ENCODE assay signal across 15 cellular contexts in genomic region chr3:146403792-146404191, GRCh38.
DNase-seq lines count a peak whose midpoint lies in the region; ATAC-seq and TF ChIP-seq lines count a peak whose summit lies in the region.
"Had no signal": no experiment of that assay in that cellular context is flagged by ENCODE, and none has a peak within 500 bp of the region (broad histone marks: within the 10 kb centered on the region; RNA-seq: fewer than 3 reads in every experiment).

No MANE protein-coding gene starts in this region.

- peak; percentile 12 for DNase-seq in HCT116 (ENCODE audit: low read depth, low spot score)
- DNase-seq in PC-3, result peak; percentile 78
- DNase-seq in epithelial cell of esophagus (ENCODE audit: low read depth), result peak; percentile 77
- DNase-seq in left colon, result no peak
- no peak for DNase-seq in activated CD4-positive, alpha-beta T cell treated with anti-CD3 and anti-CD28 coated beads, Interleukin-2, amount 50 U/mL, for 48 hours
- no peak for DNase-seq in GM13976 (ENCODE audit: low spot score)
- DNase-seq in omental fat pad (ENCODE audit: low spot score), result no peak
- DNase-seq: ACHN; C1 segment of cervical spinal cord; Calu3; CD4-positive, alpha-beta T cell; DMS 273 treated with DMSO at 0.1 percent for 48 hours; DMS79; GOT3; H9 had no signal

- no peak for TF ChIP-seq POLR2A in HCT116 (IDR thresholded peaks at IDR 0.05; ENCODE audit: borderline replicate concordance, extremely low read depth, insufficient read depth, insufficient read length)

- H3K36me3 ChIP-seq in HCT116 (ENCODE audit: control insufficient read depth in 1 of 2, insufficient read depth in 2 of 2, low read length in 2 of 2), result no peaks in the 10 kb centered on the region
- no peaks in the 10 kb centered on the region for H3K36me3 ChIP-seq in PC-3 (ENCODE audit: low read depth, low read length)

- no TSS peak for BruUV-seq in HCT116 (replicated peaks; lab: Mats Ljungman, UMichigan)
- BruUV-seq in PC-3 (replicated peaks; lab: Mats Ljungman, UMichigan), result no TSS peak

- H3K27me3 ChIP-seq in HCT116 (ENCODE audit: insufficient read depth, low read length) (no peaks in the 10 kb centered on the region), PC-3 (ENCODE audit: low read length) (no peaks in the 10 kb centered on the region)

- POLR2A ChIA-PET in HCT116 (lab: Charles Lee) (no interaction called here), PC-3 (lab: Charles Lee; ENCODE audit: unreplicated experiment) (no interaction called here)

- RAD21 ChIA-PET in HCT116 (lab: Charles Lee; ENCODE audit: low non-redundant PET in 1 of 2, low total read pairs in 2 of 2, uncharacterized antibody in 2 of 2, unreplicated experiment in 2 of 2), result no interaction called here

- H3K79me2 ChIP-seq in HCT116 (ENCODE audit: insufficient read depth, low read length) (no peaks in the 10 kb centered on the region), PC-3 (ENCODE audit: low read length) (no peaks in the 10 kb centered on the region)

- in situ Hi-C loops in GM13976 (cut with MboI; ENCODE audit: low sequenced_read_pairs, unreplicated experiment), result no loop called here

- H3K9ac ChIP-seq in HCT116 (ENCODE audit: low read length) (no peak overlapping the region), PC-3 (ENCODE audit: low read length) (no peak overlapping the region)

- TF ChIP-seq RAD21 in HCT116 (IDR thresholded peaks at IDR 0.05; ENCODE audit: low read depth), result no peak

- H3F3A ChIP-seq in PC-3 (ENCODE audit: low read length, unreplicated experiment), result no peaks in the 10 kb centered on the region

- H3K4me3 ChIP-seq in HCT116 (replicated peaks in 1 of 2; ENCODE audit: low read depth in 1 of 2, low read length in 2 of 2) (no peak overlapping the region), PC-3 (ENCODE audit: low read length) (no peak overlapping the region), epithelial cell of esophagus (ENCODE audit: low read length) (no peak overlapping the region)

- H4K20me1 ChIP-seq in HCT116 (ENCODE audit: insufficient read depth) (no peaks in the 10 kb centered on the region), PC-3 (ENCODE audit: low read length) (no peaks in the 10 kb centered on the region)

- H3K9me3 ChIP-seq in HCT116 (ENCODE audit: control insufficient read depth in 1 of 2, insufficient read depth in 1 of 2, low read depth in 1 of 2, low read length in 2 of 2) (no peaks in the 10 kb centered on the region), PC-3 (ENCODE audit: low read length) (no peaks in the 10 kb centered on the region)

- H3K27ac ChIP-seq in HCT116 (ENCODE audit: low read depth, low read length) (no peak overlapping the region), PC-3 (ENCODE audit: low read length) (peak overlapping the region; percentile 59)

- H3K4me1 ChIP-seq in HCT116 (ENCODE audit: control insufficient read depth in 1 of 2, insufficient read depth in 2 of 2, low read length in 2 of 2) (peaks cover 0 to 4% of the 10 kb centered on the region in 2 experiments; a peak in 2 of 4 replicates), PC-3 (ENCODE audit: insufficient read depth, low read length) (peaks cover 18% of the 10 kb centered on the region)

- peak overlapping the region; percentile 29 for H2AFZ ChIP-seq in HCT116 (ENCODE audit: low read depth, low read length, poor library complexity, severe bottlenecking)
- no peak overlapping the region for H2AFZ ChIP-seq in PC-3 (ENCODE audit: low read length)

- no peaks in the 10 kb centered on the region for H3K9me2 ChIP-seq in HCT116 (ENCODE audit: insufficient read depth)
- H3K9me2 ChIP-seq in PC-3 (replicated peaks; ENCODE audit: low read length), result no peaks in the 10 kb centered on the region

- intact Hi-C loops in HCT116 (cut with micrococcal nuclease) (no loop called here), PC-3 (cut with micrococcal nuclease) (no loop called here), left colon (cut with DNase I, micrococcal nuclease) (no loop called here)

- TF ChIP-seq CTCF in HCT116 (IDR thresholded peaks at IDR 0.05 in 2 of 3, conservative IDR thresholded peaks at IDR 0.05 in 1 of 3; ENCODE audit: borderline replicate concordance in 1 of 3, insufficient read depth in 1 of 3, low read depth in 2 of 3, low read length in 2 of 3), result no peak
- no peak for TF ChIP-seq CTCF in PC-3 (conservative IDR thresholded peaks at IDR 0.05; ENCODE audit: low read depth, low read length)
- no peak for TF ChIP-seq CTCF in epithelial cell of esophagus (IDR thresholded peaks at IDR 0.05; ENCODE audit: insufficient read depth, low read depth, low read length, missing control alignments)
- TF ChIP-seq CTCF in GM13976 (IDR thresholded peaks at IDR 0.05; ENCODE audit: borderline replicate concordance, control extremely low read depth, extremely low read depth, insufficient read depth, missing control alignments), result no peak
- TF ChIP-seq CTCF in omental fat pad (IDR thresholded peaks at IDR 0.05), result no peak

- H3K4me2 ChIP-seq in HCT116 (ENCODE audit: low read length) (no peak overlapping the region), PC-3 (ENCODE audit: low read length) (no peak overlapping the region)

- ATAC-seq in HCT116 (no peak), PC-3 (peak; percentile 95), left colon (peak; percentile 27), omental fat pad (ENCODE audit: low FRiP score) (no peak)

- CTCF ChIA-PET in HCT116 (lab: Charles Lee), result no interaction called here
- CTCF ChIA-PET in PC-3 (lab: Charles Lee), result no interaction called here

TF ChIP-seq in HCT116, 20 proteins besides CTCF, POLR2A, EP300 and RAD21:
- peak; percentile 47; the same call in 1 of the 2 replicates for TF ChIP-seq JUND (IDR thresholded peaks at IDR 0.05)
- no peak for TF ChIP-seq MAX (IDR thresholded peaks at IDR 0.05)
- TF ChIP-seq, protein P1, sequence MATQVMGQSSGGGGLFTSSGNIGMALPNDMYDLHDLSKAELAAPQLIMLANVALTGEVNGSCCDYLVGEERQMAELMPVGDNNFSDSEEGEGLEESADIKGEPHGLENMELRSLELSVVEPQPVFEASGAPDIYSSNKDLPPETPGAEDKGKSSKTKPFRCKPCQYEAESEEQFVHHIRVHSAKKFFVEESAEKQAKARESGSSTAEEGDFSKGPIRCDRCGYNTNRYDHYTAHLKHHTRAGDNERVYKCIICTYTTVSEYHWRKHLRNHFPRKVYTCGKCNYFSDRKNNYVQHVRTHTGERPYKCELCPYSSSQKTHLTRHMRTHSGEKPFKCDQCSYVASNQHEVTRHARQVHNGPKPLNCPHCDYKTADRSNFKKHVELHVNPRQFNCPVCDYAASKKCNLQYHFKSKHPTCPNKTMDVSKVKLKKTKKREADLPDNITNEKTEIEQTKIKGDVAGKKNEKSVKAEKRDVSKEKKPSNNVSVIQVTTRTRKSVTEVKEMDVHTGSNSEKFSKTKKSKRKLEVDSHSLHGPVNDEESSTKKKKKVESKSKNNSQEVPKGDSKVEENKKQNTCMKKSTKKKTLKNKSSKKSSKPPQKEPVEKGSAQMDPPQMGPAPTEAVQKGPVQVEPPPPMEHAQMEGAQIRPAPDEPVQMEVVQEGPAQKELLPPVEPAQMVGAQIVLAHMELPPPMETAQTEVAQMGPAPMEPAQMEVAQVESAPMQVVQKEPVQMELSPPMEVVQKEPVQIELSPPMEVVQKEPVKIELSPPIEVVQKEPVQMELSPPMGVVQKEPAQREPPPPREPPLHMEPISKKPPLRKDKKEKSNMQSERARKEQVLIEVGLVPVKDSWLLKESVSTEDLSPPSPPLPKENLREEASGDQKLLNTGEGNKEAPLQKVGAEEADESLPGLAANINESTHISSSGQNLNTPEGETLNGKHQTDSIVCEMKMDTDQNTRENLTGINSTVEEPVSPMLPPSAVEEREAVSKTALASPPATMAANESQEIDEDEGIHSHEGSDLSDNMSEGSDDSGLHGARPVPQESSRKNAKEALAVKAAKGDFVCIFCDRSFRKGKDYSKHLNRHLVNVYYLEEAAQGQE (IDR thresholded peaks at IDR 0.05; ENCODE audit: low read depth), result no peak
- no peak for TF ChIP-seq SRF (IDR thresholded peaks at IDR 0.05; ENCODE audit: low read depth)
- TF ChIP-seq ZBTB33 (IDR thresholded peaks at IDR 0.05; ENCODE audit: extremely low read depth, insufficient replicate concordance, low read length), result no peak
- no peak for TF ChIP-seq POLR2AphosphoS5 (IDR thresholded peaks at IDR 0.05; ENCODE audit: low read depth, low read length)
- no peak for TF ChIP-seq ZNF274 (IDR thresholded peaks at IDR 0.05; ENCODE audit: low read depth, low read length)
- TF ChIP-seq CEBPB (IDR thresholded peaks at IDR 0.05; ENCODE audit: low read depth), result no peak
- peak; percentile 49; the same call in 1 of the 2 replicates for TF ChIP-seq CBX3 (IDR thresholded peaks at IDR 0.05; ENCODE audit: low read depth)
- TF ChIP-seq FOSL1 (IDR thresholded peaks at IDR 0.05; ENCODE audit: low read depth), result peak; percentile 54; the same call in 1 of the 2 replicates
- peak; percentile 29; the same call in 1 of the 2 replicates for TF ChIP-seq SP1 (IDR thresholded peaks at IDR 0.05; ENCODE audit: low read depth)
- no peak for TF ChIP-seq ELF1 (IDR thresholded peaks at IDR 0.05; ENCODE audit: borderline replicate concordance, low read depth)

Comparison
In these comparisons a context has a peak if more than half of its experiments do, and no peak if none do; other contexts are left out.
1. ATAC-seq: peak in PC-3 (single experiment) and left colon (single experiment); none in HCT116 (single experiment) and omental fat pad (single experiment).
2. DNase-seq: peak in HCT116 (single experiment), PC-3 (single experiment) and epithelial cell of esophagus (single experiment); none in left colon (0 of 2), activated CD4-positive, alpha-beta T cell treated with anti-CD3 and anti-CD28 coated beads, Interleukin-2, amount 50 U/mL, for 48 hours (0 of 2), GM13976 (single experiment) and omental fat pad (single experiment).